Comparison of ENCODE assay signal across 26 cellular contexts in the genomic region with DNA sequence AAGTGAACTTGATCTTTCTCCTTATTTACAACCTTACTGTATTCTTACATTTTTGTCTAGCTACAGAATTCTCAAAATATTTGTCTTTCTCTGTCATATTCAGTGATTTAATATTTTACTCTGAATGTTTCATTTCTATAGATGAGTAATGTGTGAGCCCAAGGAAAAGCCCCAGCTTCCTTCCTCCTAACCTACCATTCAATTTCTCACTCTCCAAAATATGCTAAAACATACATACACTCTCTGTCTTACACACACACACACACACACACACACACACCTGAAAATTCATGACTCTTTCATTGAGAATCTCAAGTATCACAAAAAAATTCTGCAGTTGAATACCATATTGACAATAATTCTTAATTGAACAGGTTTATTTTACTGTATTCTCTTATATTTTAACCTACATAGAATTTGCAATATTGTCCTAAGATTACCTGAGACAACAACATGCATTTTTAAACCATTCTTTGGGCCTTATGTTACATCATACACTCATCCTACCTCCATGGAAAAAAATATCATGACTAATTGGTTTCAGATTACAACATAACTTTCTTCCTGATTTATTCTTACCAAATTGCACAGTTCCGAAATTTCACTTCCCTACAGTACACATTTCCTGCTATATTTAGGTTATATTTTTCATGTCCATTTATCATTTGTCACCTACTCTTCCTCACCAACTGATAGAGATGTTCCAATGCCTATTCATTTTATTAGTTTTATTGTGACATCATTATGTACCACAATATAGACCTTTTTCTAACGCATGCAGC.
DNase-seq lines count a peak whose midpoint lies in the region; ATAC-seq and TF ChIP-seq lines count a peak whose summit lies in the region.
"Had no signal": no experiment of that assay in that cellular context is flagged by ENCODE, and none has a peak within 500 bp of the region (broad histone marks: within the 10 kb centered on the region; RNA-seq: fewer than 3 reads in every experiment).

No MANE protein-coding gene starts in this region.

- H3K4me1 Mint-ChIP-seq in stimulated activated naive CD8-positive, alpha-beta T cell treated with anti-CD3 and anti-CD28 coated beads, Interleukin-15, amount 100 ng/mL, for 72 hours: no peaks in the 10 kb centered on the region
- no peaks in the 10 kb centered on the region for H3K4me1 Mint-ChIP-seq in activated T-helper 2 cell treated with anti-CD3 and anti-CD28 coated beads, Interferon-gamma antibody, Interleukin-2, Interleukin-4, amounts not matched to agents 10 μg/mL and 5 μg/mL and 100 μg/mL, durations not matched to agents 14 hours and 24 hours and 36 hours (ENCODE audit: low read depth)
- H3K4me1 Mint-ChIP-seq: activated naive CD8-positive, alpha-beta T cell treated with anti-CD3 and anti-CD28 coated beads, Interleukin-2, amount 50 U/mL, for 24 hours; CD4-positive, alpha-beta memory T cell had no signal

- no TSS peak for BruUV-seq in HCT116 (replicated peaks; lab: Mats Ljungman, UMichigan)

- RAD21 ChIA-PET in HCT116 (lab: Charles Lee; ENCODE audit: low non-redundant PET in 1 of 2, low total read pairs in 2 of 2, uncharacterized antibody in 2 of 2, unreplicated experiment in 2 of 2): no interaction called here

- DNase-seq in HCT116 (ENCODE audit: low read depth, low spot score): no peak
- peak; percentile 69 to 94 for DNase-seq in NOMO-1 (lab: John Stamatoyannopoulos, UW; ENCODE audit: unreplicated experiment in 2 of 2)
- peak; percentile 12 for DNase-seq in adipocyte (ENCODE audit: low read depth)
- DNase-seq in fibroblast of pulmonary artery (ENCODE audit: low read depth): peak; percentile 27
- no peak for DNase-seq in stimulated activated naive CD8-positive, alpha-beta T cell treated with anti-CD3 and anti-CD28 coated beads, Interleukin-15, amount 100 ng/mL, for 72 hours
- DNase-seq in midbrain (lab: John Stamatoyannopoulos, UW): no peak
- no peak for DNase-seq in activated T-helper 2 cell treated with anti-CD3 and anti-CD28 coated beads, Interferon-gamma antibody, Interleukin-2, Interleukin-4, amounts not matched to agents 10 μg/mL and 5 μg/mL and 100 μg/mL, durations not matched to agents 14 hours and 24 hours and 36 hours (ENCODE audit: low spot score)
- DNase-seq: activated CD4-positive, alpha-beta T cell treated with anti-CD3 and anti-CD28 coated beads for 1 hour; activated CD8-positive, alpha-beta T cell treated with anti-CD3 and anti-CD28 coated beads for 36 hours; activated gamma-delta T cell treated with Interleukin-2 at 50 U/mL for 16 hours; activated naive CD8-positive, alpha-beta T cell treated with anti-CD3 and anti-CD28 coated beads, Interleukin-2, amount 50 U/mL, for 24 hours; brain microvascular endothelial cell; CD4-positive, alpha-beta memory T cell; cortex of kidney; left colon; mesenchymal stem cell; NCI-H1694 treated with DMSO at 0.1 percent for 48 hours; OCI-M1; Right ventricle myocardium superior; sigmoid colon; stimulated activated CD4-positive, alpha-beta T cell treated with anti-CD3 and anti-CD28 coated beads, Interleukin-15, amount 100 ng/mL, for 24 hours; stomach; T-helper 1 cell had no signal

- TF ChIP-seq CTCF in HCT116 (IDR thresholded peaks at IDR 0.05 in 2 of 3, conservative IDR thresholded peaks at IDR 0.05 in 1 of 3; ENCODE audit: borderline replicate concordance in 1 of 3, insufficient read depth in 1 of 3, low read depth in 2 of 3, low read length in 2 of 3) (no peak), fibroblast of pulmonary artery (IDR thresholded peaks at IDR 0.05; ENCODE audit: low read length, missing control alignments) (no peak)

- no peak overlapping the region for H3K4me3 Mint-ChIP-seq in stimulated activated naive CD8-positive, alpha-beta T cell treated with anti-CD3 and anti-CD28 coated beads, Interleukin-15, amount 100 ng/mL, for 72 hours
- no peak overlapping the region for H3K4me3 Mint-ChIP-seq in activated T-helper 2 cell treated with anti-CD3 and anti-CD28 coated beads, Interferon-gamma antibody, Interleukin-2, Interleukin-4, amounts not matched to agents 10 μg/mL and 5 μg/mL and 100 μg/mL, durations not matched to agents 14 hours and 24 hours and 36 hours (ENCODE audit: low read depth)
- H3K4me3 Mint-ChIP-seq: activated CD8-positive, alpha-beta T cell treated with anti-CD3 and anti-CD28 coated beads for 36 hours; activated naive CD8-positive, alpha-beta T cell treated with anti-CD3 and anti-CD28 coated beads, Interleukin-2, amount 50 U/mL, for 24 hours; CD4-positive, alpha-beta memory T cell had no signal

- TF ChIP-seq RAD21 in HCT116 (IDR thresholded peaks at IDR 0.05; ENCODE audit: low read depth): no peak

- no peaks in the 10 kb centered on the region for H3K27me3 Mint-ChIP-seq in stimulated activated naive CD8-positive, alpha-beta T cell treated with anti-CD3 and anti-CD28 coated beads, Interleukin-15, amount 100 ng/mL, for 72 hours
- H3K27me3 Mint-ChIP-seq in activated T-helper 2 cell treated with anti-CD3 and anti-CD28 coated beads, Interferon-gamma antibody, Interleukin-2, Interleukin-4, amounts not matched to agents 10 μg/mL and 5 μg/mL and 100 μg/mL, durations not matched to agents 14 hours and 24 hours and 36 hours (ENCODE audit: low read depth): no peaks in the 10 kb centered on the region
- H3K27me3 Mint-ChIP-seq: activated CD8-positive, alpha-beta T cell treated with anti-CD3 and anti-CD28 coated beads for 36 hours; activated naive CD8-positive, alpha-beta T cell treated with anti-CD3 and anti-CD28 coated beads, Interleukin-2, amount 50 U/mL, for 24 hours; CD4-positive, alpha-beta memory T cell had no signal

- no peak overlapping the region for H3K9ac ChIP-seq in HCT116 (ENCODE audit: low read length)
- no peak overlapping the region for H3K9ac ChIP-seq in adipocyte (ENCODE audit: low read length)
- H3K9ac ChIP-seq: KMS-11 had no signal

- H3K4me3 ChIP-seq in HCT116 (replicated peaks in 1 of 2; ENCODE audit: low read depth in 1 of 2, low read length in 2 of 2) (no peak overlapping the region), adipocyte (ENCODE audit: low read length) (no peak overlapping the region), fibroblast of pulmonary artery (replicated peaks; ENCODE audit: low read depth, low read length) (no peak overlapping the region)
- H3K4me3 ChIP-seq: sigmoid colon, stomach, tibial nerve had no signal

- H3K36me3 ChIP-seq in HCT116 (ENCODE audit: control insufficient read depth in 1 of 2, insufficient read depth in 2 of 2, low read length in 2 of 2) (no peaks in the 10 kb centered on the region), adipocyte (ENCODE audit: control insufficient read depth, insufficient read depth, low read length, severe bottlenecking) (no peaks in the 10 kb centered on the region)
- H3K36me3 ChIP-seq: brain microvascular endothelial cell, sigmoid colon, stomach, tibial nerve had no signal

- H4K20me1 ChIP-seq in HCT116 (ENCODE audit: insufficient read depth): no peaks in the 10 kb centered on the region

- POLR2A ChIA-PET in HCT116 (lab: Charles Lee): no interaction called here

- H3K9me3 Mint-ChIP-seq in stimulated activated naive CD8-positive, alpha-beta T cell treated with anti-CD3 and anti-CD28 coated beads, Interleukin-15, amount 100 ng/mL, for 72 hours: peaks cover 5 to 28% of the 10 kb centered on the region in 2 donors
- peaks cover 52% of the 10 kb centered on the region for H3K9me3 Mint-ChIP-seq in activated T-helper 2 cell treated with anti-CD3 and anti-CD28 coated beads, Interferon-gamma antibody, Interleukin-2, Interleukin-4, amounts not matched to agents 10 μg/mL and 5 μg/mL and 100 μg/mL, durations not matched to agents 14 hours and 24 hours and 36 hours

- no peak overlapping the region for H3K27ac Mint-ChIP-seq in stimulated activated naive CD8-positive, alpha-beta T cell treated with anti-CD3 and anti-CD28 coated beads, Interleukin-15, amount 100 ng/mL, for 72 hours
- no peak overlapping the region for H3K27ac Mint-ChIP-seq in activated T-helper 2 cell treated with anti-CD3 and anti-CD28 coated beads, Interferon-gamma antibody, Interleukin-2, Interleukin-4, amounts not matched to agents 10 μg/mL and 5 μg/mL and 100 μg/mL, durations not matched to agents 14 hours and 24 hours and 36 hours
- H3K27ac Mint-ChIP-seq: activated CD8-positive, alpha-beta T cell treated with anti-CD3 and anti-CD28 coated beads for 36 hours; activated naive CD8-positive, alpha-beta T cell treated with anti-CD3 and anti-CD28 coated beads, Interleukin-2, amount 50 U/mL, for 24 hours; CD4-positive, alpha-beta memory T cell had no signal

- H3K27ac ChIP-seq in HCT116 (ENCODE audit: low read depth, low read length): no peak overlapping the region
- H3K27ac ChIP-seq: brain microvascular endothelial cell, KMS-11, sigmoid colon, stomach, tibial nerve had no signal

- ATAC-seq in HCT116 (no peak), GM18498 (IDR thresholded peaks at IDR 0.05; ENCODE audit: unreplicated experiment) (no peak)
- ATAC-seq in stimulated activated naive CD8-positive, alpha-beta T cell treated with anti-CD3 and anti-CD28 coated beads, Interleukin-15, amount 100 ng/mL, for 72 hours: no peak
- ATAC-seq: activated CD8-positive, alpha-beta T cell treated with anti-CD3 and anti-CD28 coated beads for 36 hours; activated naive CD8-positive, alpha-beta T cell treated with anti-CD3 and anti-CD28 coated beads, Interleukin-2, amount 50 U/mL, for 24 hours; left colon had no signal

- H3K4me1 ChIP-seq in HCT116 (ENCODE audit: control insufficient read depth in 1 of 2, insufficient read depth in 2 of 2, low read length in 2 of 2): no peaks in the 10 kb centered on the region
- no peaks in the 10 kb centered on the region for H3K4me1 ChIP-seq in adipocyte (ENCODE audit: control insufficient read depth, insufficient read depth, low read length)
- H3K4me1 ChIP-seq: sigmoid colon, stomach, tibial nerve had no signal

- H3K9me2 ChIP-seq in HCT116 (ENCODE audit: insufficient read depth): no peaks in the 10 kb centered on the region

- no peak for TF ChIP-seq POLR2A in HCT116 (IDR thresholded peaks at IDR 0.05; ENCODE audit: borderline replicate concordance, extremely low read depth, insufficient read depth, insufficient read length)

- CTCF ChIA-PET in HCT116 (lab: Charles Lee): no interaction called here

- peak overlapping the region; percentile 63 for H2AFZ ChIP-seq in HCT116 (ENCODE audit: low read depth, low read length, poor library complexity, severe bottlenecking)

- intact Hi-C loops in HCT116 (cut with micrococcal nuclease): no loop called here
- intact Hi-C loops in activated T-helper 2 cell treated with anti-CD3 and anti-CD28 coated beads, Interferon-gamma antibody, Interleukin-2, Interleukin-4, amounts not matched to agents 10 μg/mL and 5 μg/mL and 100 μg/mL, durations not matched to agents 14 hours and 24 hours and 36 hours (cut with micrococcal nuclease): no loop called here

- H3K36me3 Mint-ChIP-seq in activated T-helper 2 cell treated with anti-CD3 and anti-CD28 coated beads, Interferon-gamma antibody, Interleukin-2, Interleukin-4, amounts not matched to agents 10 μg/mL and 5 μg/mL and 100 μg/mL, durations not matched to agents 14 hours and 24 hours and 36 hours (ENCODE audit: low read depth): no peaks in the 10 kb centered on the region
- H3K36me3 Mint-ChIP-seq: CD4-positive, alpha-beta memory T cell had no signal

- H3K27me3 ChIP-seq in HCT116 (ENCODE audit: insufficient read depth, low read length): no peaks in the 10 kb centered on the region
- H3K27me3 ChIP-seq in adipocyte (replicated peaks; ENCODE audit: control insufficient read depth, insufficient read depth, low read length): no peaks in the 10 kb centered on the region
- H3K27me3 ChIP-seq: brain microvascular endothelial cell, sigmoid colon, stomach, tibial nerve had no signal

- H3K9me3 ChIP-seq in HCT116 (ENCODE audit: control insufficient read depth in 1 of 2, insufficient read depth in 1 of 2, low read depth in 1 of 2, low read length in 2 of 2): no peaks in the 10 kb centered on the region
- H3K9me3 ChIP-seq in adipocyte (ENCODE audit: control insufficient read depth, low read length): peaks cover 7% of the 10 kb centered on the region

- no peak overlapping the region for H3K4me2 ChIP-seq in HCT116 (ENCODE audit: low read length)
- H3K4me2 ChIP-seq: KMS-11 had no signal

- no peaks in the 10 kb centered on the region for H3K79me2 ChIP-seq in HCT116 (ENCODE audit: insufficient read depth, low read length)

Comparison
In these comparisons a context has a peak if more than half of its experiments do, and no peak if none do; other contexts are left out.
1. DNase-seq: peak in NOMO-1 (2 of 2), adipocyte (single experiment) and fibroblast of pulmonary artery (single experiment); none in HCT116 (single experiment), stimulated activated naive CD8-positive, alpha-beta T cell treated with anti-CD3 and anti-CD28 coated beads, Interleukin-15, amount 100 ng/mL, for 72 hours (0 of 2), midbrain (single experiment) and activated T-helper 2 cell treated with anti-CD3 and anti-CD28 coated beads, Interferon-gamma antibody, Interleukin-2, Interleukin-4, amounts not matched to agents 10 μg/mL and 5 μg/mL and 100 μg/mL, durations not matched to agents 14 hours and 24 hours and 36 hours (single experiment).